In the genomic region with DNA sequence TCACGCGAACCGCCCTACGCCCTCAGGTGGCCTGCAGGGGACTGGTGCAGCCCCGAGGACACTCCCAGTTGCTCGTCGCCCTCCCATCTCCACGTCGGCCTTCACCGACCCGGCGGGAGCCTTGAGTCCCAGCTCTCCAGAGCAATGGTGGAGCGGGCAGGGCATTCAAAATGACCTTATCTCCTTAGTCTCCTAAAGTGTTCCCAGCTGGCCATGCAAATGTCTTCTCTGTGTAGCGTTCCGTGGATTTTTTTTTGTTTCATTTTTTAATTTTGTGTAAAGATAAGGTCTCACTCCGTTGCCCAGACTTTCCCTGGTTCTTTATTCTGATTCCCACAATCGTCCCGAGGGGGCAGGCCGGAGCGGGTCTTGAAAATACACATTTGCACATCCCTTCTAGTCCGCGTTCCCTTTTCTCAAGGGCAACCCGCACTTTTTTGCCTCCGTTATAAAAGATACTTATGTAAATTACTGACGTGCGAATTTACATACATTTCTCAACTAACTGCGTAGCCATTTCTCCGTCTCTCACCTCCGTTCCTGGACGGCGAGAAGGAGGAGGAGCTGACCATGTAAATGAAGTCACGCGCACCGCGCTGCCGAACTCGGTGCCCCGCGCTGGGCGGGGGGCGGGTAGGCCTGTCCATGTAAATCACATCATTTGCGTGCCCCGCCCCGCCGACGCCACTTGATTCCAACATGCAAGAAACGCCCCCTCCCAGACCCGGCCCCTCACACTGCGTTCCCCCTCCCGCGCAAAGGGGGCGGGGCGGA, we compare ENCODE assay signal across 8 cellular contexts.
DNase-seq lines count a peak whose midpoint lies in the region; ATAC-seq and TF ChIP-seq lines count a peak whose summit lies in the region.

No MANE protein-coding gene starts in this region.

- ATAC-seq in GM19324 (IDR thresholded peaks at IDR 0.05; ENCODE audit: low FRiP score, unreplicated experiment) (peak; percentile 85), HG03460 (IDR thresholded peaks at IDR 0.05; ENCODE audit: unreplicated experiment) (peak; percentile 69)

- peak; percentile 97 for DNase-seq in NCI-H524 treated with DMSO at 0.1 percent for 48 hours (lab: John Stamatoyannopoulos, UW)
- peak; percentile 100 for DNase-seq in activated CD4-positive, alpha-beta T cell treated with anti-CD3 and anti-CD28 coated beads for 48 hours
- DNase-seq in cortex of kidney (lab: John Stamatoyannopoulos, UW) = peak; percentile 81
- DNase-seq in left kidney (ENCODE audit: low read depth, low spot score) = peak; percentile 100
- peak; percentile 100 for DNase-seq in stimulated activated CD4-positive, alpha-beta T cell treated with anti-CD3 and anti-CD28 coated beads, Interleukin-1b, Interleukin-23, amount 100 ng/mL, for 48 hours

- peak overlapping the region; percentile 91 for H3K27ac ChIP-seq in C4-2B

- TF ChIP-seq CTCF in C4-2B (conservative IDR thresholded peaks at IDR 0.05) = peak; percentile 45

Comparison
In these comparisons a context has a peak if more than half of its experiments do, and no peak if none do; other contexts are left out.
1. Peak in every context shown above with its lines: DNase-seq, ATAC-seq and H3K27ac ChIP-seq.